10 cellular contexts compared by ENCODE assay signal in genomic region chr1:43206721-43207228, GRCh38. TPM values are rescaled to one million over a fixed set of nuclear protein-coding genes. Genes with fewer than 3 reads are reported as not detected.
DNase-seq lines count a peak whose midpoint lies in the region; ATAC-seq, FAIRE-seq and TF ChIP-seq lines count a peak whose summit lies in the region.
"Had no signal": no experiment of that assay in that cellular context is flagged by ENCODE, and none has a peak within 500 bp of the region (broad histone marks: within the 10 kb centered on the region; RNA-seq: fewer than 3 reads in every experiment).

No MANE protein-coding gene starts in this region.

- ATAC-seq in HG02870 (IDR thresholded peaks at IDR 0.05; ENCODE audit: unreplicated experiment) = no peak

- H3K27me3 ChIP-seq in parathyroid adenoma (ENCODE audit: control insufficient read depth, insufficient read depth, low read length) = no peaks in the 10 kb centered on the region

- H3K4me3 ChIP-seq in fibroblast of villous mesenchyme (ENCODE audit: low read depth, low read length) (peak overlapping the region; percentile 34), parathyroid adenoma (ENCODE audit: low read depth, low read length) (no peak overlapping the region)
- H3K4me3 ChIP-seq: skin epidermis had no signal

- peak; percentile 99 for FAIRE-seq in G401.6 (lab: Jason Lieb, UNC)

- no peaks in the 10 kb centered on the region for H3K36me3 ChIP-seq in parathyroid adenoma (ENCODE audit: control insufficient read depth, insufficient read depth, low read length)

- H3K4me1 ChIP-seq in parathyroid adenoma = peaks cover 12% of the 10 kb centered on the region

- DNase-seq in SK-MEL-5 (ENCODE audit: low read depth, low spot score) (peak; percentile 24), fibroblast of villous mesenchyme (ENCODE audit: low read depth) (peak; percentile 95), hippocampal formation (lab: John Stamatoyannopoulos, UW) (no peak), D341Med (ENCODE audit: low spot score) (no peak), NCI-H526 (lab: John Stamatoyannopoulos, UW) (no peak)
- DNase-seq: activated CD4-positive, CD25-positive, alpha-beta regulatory T cell treated with anti-CD3 and anti-CD28 coated beads, Interleukin-2, amount 50 U/mL, for 72 hours had no signal

- H3K79me2 ChIP-seq in parathyroid adenoma = no peaks in the 10 kb centered on the region

- H2AFZ ChIP-seq in parathyroid adenoma = peak overlapping the region; percentile 13

- no peaks in the 10 kb centered on the region for H3K9me3 ChIP-seq in parathyroid adenoma (ENCODE audit: control insufficient read depth, low read length)

- TF ChIP-seq CTCF in fibroblast of villous mesenchyme (IDR thresholded peaks at IDR 0.05; ENCODE audit: insufficient read depth, low read depth, low read length) = no peak
- no peak for TF ChIP-seq CTCF in parathyroid adenoma (IDR thresholded peaks at IDR 0.05)

- in situ Hi-C loops in SK-MEL-5 (cut with HindIII; ENCODE audit: low pct_unique_long_range_greater_than_20kb, low sequenced_read_pairs) = no loop called here

- peak overlapping the region; percentile 37 for H3K4me2 ChIP-seq in parathyroid adenoma (ENCODE audit: low read length)

- H3K9ac ChIP-seq in parathyroid adenoma = no peak overlapping the region

- H3K27ac ChIP-seq in parathyroid adenoma = peak overlapping the region; percentile 69

RNA-seq across cellular contexts. Expression of gene CFAP57, which starts 34.6 kb away (rescaled TPM):
- not detected in 2 replicates for total RNA-seq in SK-MEL-5 (2014; rRNA removed; shearing (Covaris generic))
- not detected in 2 replicates for polyA plus RNA-seq in SK-MEL-5 (2015; cell fraction: cytosol; rRNA removed)
- not detected in 2 replicates for polyA plus RNA-seq in SK-MEL-5 (2015; cell fraction: nucleus; rRNA removed)
- total RNA-seq in fibroblast of villous mesenchyme = under 0.01 TPM in 2 replicates

RNA-seq across cellular contexts. Expression of gene EBNA1BP2, which starts 34.7 kb away (rescaled TPM):
- total RNA-seq in SK-MEL-5 (2014; rRNA removed; shearing (Covaris generic)) = 146 and 172 TPM in 2 replicates
- polyA plus RNA-seq in SK-MEL-5 (2015; cell fraction: cytosol; rRNA removed) = 121 and 128 TPM in 2 replicates
- 112 and 120 TPM in 2 replicates for polyA plus RNA-seq in SK-MEL-5 (2015; cell fraction: nucleus; rRNA removed)
- 87.9 and 91.5 TPM in 2 replicates for total RNA-seq in fibroblast of villous mesenchyme

Comparison
In these comparisons a context has a peak if more than half of its experiments do, and no peak if none do; other contexts are left out.
1. DNase-seq: peak in SK-MEL-5 (single experiment) and fibroblast of villous mesenchyme (single experiment); none in hippocampal formation (0 of 2), D341Med (single experiment) and NCI-H526 (0 of 2).